8 cellular contexts compared by ENCODE assay signal in the genomic region with DNA sequence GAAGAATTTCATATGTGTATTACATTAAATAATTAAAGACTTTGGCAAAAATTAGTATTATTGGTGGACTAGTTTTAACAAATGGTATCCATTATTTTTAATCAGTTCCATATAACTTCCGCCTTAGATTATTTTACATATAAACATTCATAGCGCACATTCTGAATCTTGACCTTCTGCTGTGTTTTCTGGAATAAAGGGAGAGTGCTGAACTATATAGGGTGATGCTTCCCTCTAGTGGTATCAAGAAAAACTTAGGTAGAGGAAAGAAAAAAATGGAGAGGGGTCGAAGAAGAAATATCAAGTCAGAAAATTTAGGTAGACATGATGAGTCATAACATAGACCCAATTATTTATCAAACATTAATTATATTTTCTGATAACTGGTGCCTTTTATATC.
DNase-seq lines count a peak whose midpoint lies in the region; ATAC-seq, FAIRE-seq and TF ChIP-seq lines count a peak whose summit lies in the region.

No MANE protein-coding gene starts in this region.

- FAIRE-seq in H1 (lab: Jason Lieb, UNC), result no peak

- H3K14ac ChIP-seq in H1 (ENCODE audit: insufficient read length), result no peak overlapping the region

- no peak overlapping the region for H3K4me2 ChIP-seq in H1 (ENCODE audit: insufficient read depth in 1 of 2, low read depth in 2 of 2, low read length in 2 of 2)

- CTCF ChIA-PET in H1 (lab: Charles Lee; ENCODE audit: partially characterized antibody), result interaction anchor here (0.8 to 2.1 kb wide), 21 partner anchors 9 to 743 kb away, joined by 3 to 15 read pairs (median 4); no protein-coding TSS in a partner anchor

- H3K79me1 ChIP-seq in H1 (ENCODE audit: low read depth, low read length), result no peaks in the 10 kb centered on the region

- H3K18ac ChIP-seq in H1 (ENCODE audit: extremely low read depth, low read length), result no peak overlapping the region

- H3K36me3 ChIP-seq in heart left ventricle (peaks cover 0 to 11% (median 0%) of the 10 kb centered on the region in 9 donors), right atrium auricular region (no peaks in the 10 kb centered on the region), H1 (ENCODE audit: control insufficient read depth in 2 of 4, insufficient read depth in 4 of 4, low read length in 3 of 4) (no peaks in the 10 kb centered on the region)

- H4K20me1 ChIP-seq in H1 (replicated peaks in 1 of 2; ENCODE audit: control insufficient read depth in 1 of 2, insufficient read depth in 2 of 2, low read length in 2 of 2), result no peaks in the 10 kb centered on the region

- no peak overlapping the region for H2BK15ac ChIP-seq in H1 (ENCODE audit: low read length)

- no peak overlapping the region for H4K91ac ChIP-seq in H1 (replicated peaks; ENCODE audit: insufficient read length, low read length)

- TF ChIP-seq CTCF in heart left ventricle (IDR thresholded peaks at IDR 0.05) (peak; percentile 19 to 61 (median 43)), right atrium auricular region (IDR thresholded peaks at IDR 0.05) (peak in 1 of 2 donors; percentile 65), H1 (IDR thresholded peaks at IDR 0.05; ENCODE audit: control extremely low read depth in 1 of 3, insufficient read depth in 1 of 3, low read depth in 1 of 3, low read length in 3 of 3) (peak in 2 of 3 experiments; percentile 26 to 40; a peak in 2 of 4 replicates), omental fat pad (IDR thresholded peaks at IDR 0.05) (no peak)

- no peak overlapping the region for H3K23ac ChIP-seq in H1 (ENCODE audit: insufficient read length)

- intact Hi-C loops in heart left ventricle (cut with DNase I), result loop anchor here in 7 of 10 donors (5.0 to 10.0 kb wide), 5 partner anchors 117 to 1850 kb away; no protein-coding TSS in a partner anchor

- H4K8ac ChIP-seq in H1 (ENCODE audit: extremely low read depth, insufficient read depth, low read length), result no peak overlapping the region

- H3K27ac ChIP-seq in heart left ventricle (no peak overlapping the region), right atrium auricular region (no peak overlapping the region), H1 (ENCODE audit: low read depth, low read length) (no peak overlapping the region)

- H3K23me2 ChIP-seq in H1 (ENCODE audit: low read depth, low read length), result no peaks in the 10 kb centered on the region

- no peak overlapping the region for H4K5ac ChIP-seq in H1 (ENCODE audit: insufficient read length, low read depth, low read length)

- H3K9me3 ChIP-seq in heart left ventricle (no peaks in the 10 kb centered on the region), right atrium auricular region (no peaks in the 10 kb centered on the region), H1 (ENCODE audit: insufficient read depth in 2 of 2, low read depth in 1 of 2, low read length in 1 of 2) (no peaks in the 10 kb centered on the region)

- TF ChIP-seq POLR2A in heart left ventricle (IDR thresholded peaks at IDR 0.05) (no peak), H1 (IDR thresholded peaks at IDR 0.05; ENCODE audit: control extremely low read depth in 1 of 2, low read depth in 2 of 2, low read length in 2 of 2) (no peak)

- no peak overlapping the region for H3K56ac ChIP-seq in H1 (replicated peaks; ENCODE audit: insufficient read length, low read depth, low read length)

- H2AK5ac ChIP-seq in H1 (ENCODE audit: low read depth, low read length), result no peak overlapping the region

- no peak overlapping the region for H2BK5ac ChIP-seq in H1 (ENCODE audit: low read depth, low read length)

- TF ChIP-seq EP300 in H1 (IDR thresholded peaks at IDR 0.05; ENCODE audit: borderline replicate concordance in 1 of 2, low read depth in 2 of 2, low read length in 2 of 2), result no peak

- H3K79me2 ChIP-seq in H1 (ENCODE audit: control insufficient read depth in 1 of 2, insufficient read depth in 2 of 2, low read length in 2 of 2), result no peaks in the 10 kb centered on the region

- H2BK12ac ChIP-seq in H1 (ENCODE audit: low read depth, low read length), result no peak overlapping the region

- H3K4me1 ChIP-seq in heart left ventricle, result no peaks in the 10 kb centered on the region
- H3K4me1 ChIP-seq in right atrium auricular region, result no peaks in the 10 kb centered on the region
- no peaks in the 10 kb centered on the region for H3K4me1 ChIP-seq in H1 (replicated peaks in 1 of 4; ENCODE audit: control insufficient read depth in 3 of 4, insufficient read depth in 4 of 4, low read length in 3 of 4)

- H3K27me3 ChIP-seq in heart left ventricle (no peaks in the 10 kb centered on the region), right atrium auricular region (no peaks in the 10 kb centered on the region), H1 (replicated peaks in 1 of 4; ENCODE audit: control insufficient read depth in 3 of 4, extremely low read depth in 1 of 4, insufficient read depth in 3 of 4, low read length in 3 of 4) (no peaks in the 10 kb centered on the region)

- no peak overlapping the region for H3K9ac ChIP-seq in H1 (replicated peaks in 1 of 4; ENCODE audit: extremely low read depth in 1 of 4, low read depth in 3 of 4, low read length in 3 of 4)

- H2BK120ac ChIP-seq in H1 (replicated peaks; ENCODE audit: low read depth, low read length), result no peak overlapping the region

- WGBS in heart left ventricle, 4 donors, result 33 to 42% (median 36%) methylated on average over 3 of the region's 3 CpGs
- WGBS in H1 (ENCODE audit: extremely low coverage in 1 of 2, insufficient coverage in 1 of 2, insufficient read length in 1 of 2, insufficient replicate concordance in 2 of 2, low coverage in 1 of 2, low lambda C conversion rate in 2 of 2, missing lambda C conversion rate in 1 of 2), 2 experiments, result 58% methylated on average over 3 of the region's 3 CpGs; no CpG with 5 or more reads in 1 of the 2 experiments

- POLR2A ChIA-PET in H1 (lab: Charles Lee; ENCODE audit: partially characterized antibody), result no interaction called here

- no peak overlapping the region for H3K4me3 ChIP-seq in heart left ventricle
- no peak overlapping the region for H3K4me3 ChIP-seq in right atrium auricular region
- H3K4me3 ChIP-seq in H1 (ENCODE audit: extremely low read depth in 1 of 4, insufficient read depth in 2 of 4, low read depth in 3 of 4, low read length in 4 of 4), result no peak overlapping the region

- no peak overlapping the region for H2BK20ac ChIP-seq in H1 (ENCODE audit: low read length)

- peak; percentile 73 to 78 for TF ChIP-seq RAD21 in H1 (IDR thresholded peaks at IDR 0.05 in 1 of 2, conservative IDR thresholded peaks at IDR 0.05 in 1 of 2; ENCODE audit: low read depth in 2 of 2, low read length in 2 of 2)

- DNase-seq in heart left ventricle (no peak), right atrium auricular region (ENCODE audit: low spot score) (no peak), NCI-H748 (lab: John Stamatoyannopoulos, UW; ENCODE audit: unreplicated experiment) (peak; percentile 20), H1 (ENCODE audit: low read depth in 1 of 2, low spot score in 2 of 2) (no peak), omental fat pad (ENCODE audit: low spot score) (no peak), islet precursor cell (no peak)

- no peak overlapping the region for H2AFZ ChIP-seq in H1 (ENCODE audit: low read length)

- H3K4ac ChIP-seq in H1 (replicated peaks; ENCODE audit: insufficient read length, low read depth, low read length), result no peak overlapping the region

- ATAC-seq in heart left ventricle (peak in 1 of 4 donors; percentile 50), omental fat pad (ENCODE audit: low FRiP score) (peak; percentile 83), HG03159 (IDR thresholded peaks at IDR 0.05; ENCODE audit: unreplicated experiment) (no peak), GM19397 (IDR thresholded peaks at IDR 0.05; ENCODE audit: unreplicated experiment) (no peak)

TF ChIP-seq in H1, 55 proteins besides CTCF, POLR2A, EP300 and RAD21:
- TF ChIP-seq POLR2AphosphoS5 (IDR thresholded peaks at IDR 0.05; ENCODE audit: low read depth, low read length), result no peak
- TF ChIP-seq POU5F1 (IDR thresholded peaks at IDR 0.05; ENCODE audit: low read depth, low read length), result no peak
- TF ChIP-seq SAP30 (IDR thresholded peaks at IDR 0.05; ENCODE audit: insufficient read depth, insufficient replicate concordance, low read length), result no peak

Comparison
In these comparisons a context has a peak if more than half of its experiments do, and no peak if none do; other contexts are left out.
1. CTCF ChIP-seq: peak in heart left ventricle (12 of 12) and H1 (2 of 3); none in omental fat pad (0 of 3).